18 cellular contexts compared by ENCODE assay signal in genomic region chr12:103705927-103706326, GRCh38.
DNase-seq lines count a peak whose midpoint lies in the region; ATAC-seq and TF ChIP-seq lines count a peak whose summit lies in the region.
"Had no signal": no experiment of that assay in that cellular context is flagged by ENCODE, and none has a peak within 500 bp of the region (broad histone marks: within the 10 kb centered on the region; RNA-seq: fewer than 3 reads in every experiment).

No MANE protein-coding gene starts in this region.

- H3K4me3 ChIP-seq in HFF-Myc (replicated peaks; ENCODE audit: low read depth, low read length): no peak overlapping the region
- H3K4me3 ChIP-seq: dorsolateral prefrontal cortex, gastroesophageal sphincter, left ventricle myocardium inferior had no signal

- H3K36me3 Mint-ChIP-seq in Calu3 (ENCODE audit: insufficient read depth, unreplicated experiment): no peaks in the 10 kb centered on the region
- H3K36me3 Mint-ChIP-seq in WTC11: no peaks in the 10 kb centered on the region
- H3K36me3 Mint-ChIP-seq in activated naive CD4-positive, alpha-beta T cell treated with anti-CD3 and anti-CD28 coated beads for 36 hours (ENCODE audit: low read depth): no peaks in the 10 kb centered on the region
- no peaks in the 10 kb centered on the region for H3K36me3 Mint-ChIP-seq in activated CD8-positive, alpha-beta T cell treated with anti-CD3 and anti-CD28 coated beads, Interleukin-2, amount 10 ng/mL, durations not matched to agents 7 days and 5 days (ENCODE audit: low read depth)
- H3K36me3 Mint-ChIP-seq: activated CD8-positive, alpha-beta memory T cell treated with anti-CD3 and anti-CD28 coated beads, Interleukin-2, amount 10 ng/mL, durations not matched to agents 7 days and 5 days; CD14-positive monocyte; natural killer cell had no signal

- H3K4me1 Mint-ChIP-seq in Calu3 (ENCODE audit: low read depth, unreplicated experiment) (no peaks in the 10 kb centered on the region), WTC11 (no peaks in the 10 kb centered on the region; the same call in 1 of the 2 replicates)
- H3K4me1 Mint-ChIP-seq in activated naive CD4-positive, alpha-beta T cell treated with anti-CD3 and anti-CD28 coated beads for 36 hours (ENCODE audit: low read depth): no peaks in the 10 kb centered on the region
- no peaks in the 10 kb centered on the region for H3K4me1 Mint-ChIP-seq in activated CD8-positive, alpha-beta T cell treated with anti-CD3 and anti-CD28 coated beads, Interleukin-2, amount 10 ng/mL, durations not matched to agents 7 days and 5 days (ENCODE audit: low read depth)
- H3K4me1 Mint-ChIP-seq: activated CD8-positive, alpha-beta memory T cell treated with anti-CD3 and anti-CD28 coated beads, Interleukin-2, amount 10 ng/mL, durations not matched to agents 7 days and 5 days; activated naive CD8-positive, alpha-beta T cell treated with anti-CD3 and anti-CD28 coated beads, Interleukin-2, amount 50 U/mL, for 24 hours; CD14-positive monocyte; natural killer cell had no signal

- H3K27ac Mint-ChIP-seq in Calu3 (ENCODE audit: unreplicated experiment): no peak overlapping the region
- H3K27ac Mint-ChIP-seq in WTC11: no peak overlapping the region
- H3K27ac Mint-ChIP-seq in activated naive CD4-positive, alpha-beta T cell treated with anti-CD3 and anti-CD28 coated beads for 36 hours: no peak overlapping the region
- no peak overlapping the region for H3K27ac Mint-ChIP-seq in activated CD8-positive, alpha-beta T cell treated with anti-CD3 and anti-CD28 coated beads, Interleukin-2, amount 10 ng/mL, durations not matched to agents 7 days and 5 days
- H3K27ac Mint-ChIP-seq: activated CD8-positive, alpha-beta memory T cell treated with anti-CD3 and anti-CD28 coated beads, Interleukin-2, amount 10 ng/mL, durations not matched to agents 7 days and 5 days; activated naive CD8-positive, alpha-beta T cell treated with anti-CD3 and anti-CD28 coated beads, Interleukin-2, amount 50 U/mL, for 24 hours; CD14-positive monocyte; natural killer cell had no signal

- DNase-seq in Calu3 (no peak), HFF-Myc (ENCODE audit: extremely low read depth, low read depth) (no peak), WTC11 (ENCODE audit: low spot score) (no peak), iPS-NIHi11 (ENCODE audit: low spot score) (peak; percentile 59)
- no peak for DNase-seq in activated naive CD4-positive, alpha-beta T cell treated with anti-CD3 and anti-CD28 coated beads for 36 hours
- DNase-seq in activated CD8-positive, alpha-beta T cell treated with anti-CD3 and anti-CD28 coated beads, Interleukin-2, amount 10 ng/mL, durations not matched to agents 7 days and 5 days: no peak
- DNase-seq: activated CD8-positive, alpha-beta memory T cell treated with anti-CD3 and anti-CD28 coated beads, Interleukin-2, amount 10 ng/mL, durations not matched to agents 7 days and 5 days; activated naive CD8-positive, alpha-beta T cell treated with anti-CD3 and anti-CD28 coated beads, Interleukin-2, amount 50 U/mL, for 24 hours; dorsolateral prefrontal cortex; left ventricle myocardium inferior; natural killer cell; NCI-H1092; NCI-H2227 treated with DMSO at 0.1 percent for 48 hours; RPMI8226 had no signal

- H3K9me3 Mint-ChIP-seq in Calu3 (ENCODE audit: low read depth, unreplicated experiment) (no peaks in the 10 kb centered on the region), WTC11 (no peaks in the 10 kb centered on the region)
- no peaks in the 10 kb centered on the region for H3K9me3 Mint-ChIP-seq in activated naive CD4-positive, alpha-beta T cell treated with anti-CD3 and anti-CD28 coated beads for 36 hours
- H3K9me3 Mint-ChIP-seq in activated CD8-positive, alpha-beta T cell treated with anti-CD3 and anti-CD28 coated beads, Interleukin-2, amount 10 ng/mL, durations not matched to agents 7 days and 5 days (ENCODE audit: insufficient read depth): no peaks in the 10 kb centered on the region
- H3K9me3 Mint-ChIP-seq: activated naive CD8-positive, alpha-beta T cell treated with anti-CD3 and anti-CD28 coated beads, Interleukin-2, amount 50 U/mL, for 24 hours; natural killer cell had no signal

- POLR2A ChIA-PET in WTC11 (lab: Charles Lee): no interaction called here
- POLR2A ChIA-PET in activated CD8-positive, alpha-beta T cell treated with anti-CD3 and anti-CD28 coated beads, Interleukin-2, amount 10 ng/mL, durations not matched to agents 7 days and 5 days (lab: Charles Lee): no interaction called here

- BruUV-seq in Calu3 (replicated peaks; lab: Mats Ljungman, UMichigan): no TSS peak

- H3K27me3 Mint-ChIP-seq in Calu3 (ENCODE audit: unreplicated experiment) (peaks cover 46% of the 10 kb centered on the region), WTC11 (ENCODE audit: low read depth) (peaks cover 6% of the 10 kb centered on the region)
- peaks cover 14% of the 10 kb centered on the region for H3K27me3 Mint-ChIP-seq in activated naive CD4-positive, alpha-beta T cell treated with anti-CD3 and anti-CD28 coated beads for 36 hours (ENCODE audit: low read depth)
- peaks cover 17% of the 10 kb centered on the region for H3K27me3 Mint-ChIP-seq in activated CD8-positive, alpha-beta T cell treated with anti-CD3 and anti-CD28 coated beads, Interleukin-2, amount 10 ng/mL, durations not matched to agents 7 days and 5 days (ENCODE audit: low read depth)

- peak; percentile 94 for ATAC-seq in WTC11
- ATAC-seq in HG03378 (IDR thresholded peaks at IDR 0.05; ENCODE audit: unreplicated experiment): no peak
- ATAC-seq in HG02759 (IDR thresholded peaks at IDR 0.05; ENCODE audit: unreplicated experiment): no peak
- ATAC-seq in activated CD8-positive, alpha-beta T cell treated with anti-CD3 and anti-CD28 coated beads, Interleukin-2, amount 10 ng/mL, durations not matched to agents 7 days and 5 days: no peak
- ATAC-seq: activated CD8-positive, alpha-beta memory T cell treated with anti-CD3 and anti-CD28 coated beads, Interleukin-2, amount 10 ng/mL, durations not matched to agents 7 days and 5 days; activated naive CD8-positive, alpha-beta T cell treated with anti-CD3 and anti-CD28 coated beads, Interleukin-2, amount 50 U/mL, for 24 hours; gastroesophageal sphincter; natural killer cell had no signal

- CTCF ChIA-PET in Calu3 (lab: Charles Lee) (no interaction called here), WTC11 (lab: Charles Lee) (interaction anchor here (0.9 to 1.4 kb wide), 4 partner anchors 25 to 131 kb away, joined by 3 to 7 read pairs (median 4); no protein-coding TSS in a partner anchor)
- CTCF ChIA-PET in activated naive CD4-positive, alpha-beta T cell treated with anti-CD3 and anti-CD28 coated beads for 36 hours (lab: Charles Lee): no interaction called here
- CTCF ChIA-PET in activated CD8-positive, alpha-beta T cell treated with anti-CD3 and anti-CD28 coated beads, Interleukin-2, amount 10 ng/mL, durations not matched to agents 7 days and 5 days (lab: Charles Lee): no interaction called here

- no peak overlapping the region for H3K4me3 Mint-ChIP-seq in Calu3 (ENCODE audit: low read depth, unreplicated experiment)
- no peak overlapping the region for H3K4me3 Mint-ChIP-seq in WTC11
- H3K4me3 Mint-ChIP-seq in activated naive CD4-positive, alpha-beta T cell treated with anti-CD3 and anti-CD28 coated beads for 36 hours: no peak overlapping the region
- no peak overlapping the region for H3K4me3 Mint-ChIP-seq in activated CD8-positive, alpha-beta T cell treated with anti-CD3 and anti-CD28 coated beads, Interleukin-2, amount 10 ng/mL, durations not matched to agents 7 days and 5 days
- H3K4me3 Mint-ChIP-seq: activated CD8-positive, alpha-beta memory T cell treated with anti-CD3 and anti-CD28 coated beads, Interleukin-2, amount 10 ng/mL, durations not matched to agents 7 days and 5 days; activated naive CD8-positive, alpha-beta T cell treated with anti-CD3 and anti-CD28 coated beads, Interleukin-2, amount 50 U/mL, for 24 hours; CD14-positive monocyte; natural killer cell had no signal

- TF ChIP-seq CTCF in Calu3 (IDR thresholded peaks at IDR 0.05; ENCODE audit: unreplicated experiment) (peak; percentile 12), HFF-Myc (IDR thresholded peaks at IDR 0.05; ENCODE audit: low read depth, low read length, missing control alignments) (peak; percentile 16), WTC11 (IDR thresholded peaks at IDR 0.05) (no peak)

- intact Hi-C loops in Calu3 (cut with micrococcal nuclease; ENCODE audit: unreplicated experiment): no loop called here
- intact Hi-C loops in activated naive CD4-positive, alpha-beta T cell treated with anti-CD3 and anti-CD28 coated beads for 36 hours (cut with micrococcal nuclease): no loop called here

TF ChIP-seq in WTC11, 78 proteins besides CTCF, POLR2A, EP300 and RAD21 (continues in another document):
- no peak for TF ChIP-seq NR2C2 (CRISPR knock-in tag; IDR thresholded peaks at IDR 0.05)
- no peak for TF ChIP-seq ATF6 (CRISPR knock-in tag; IDR thresholded peaks at IDR 0.05)
